Comparison of ENCODE assay signal across 9 cellular contexts in genomic region chr6:34526241-34526972, GRCh38. TPM values are rescaled to one million over a fixed set of nuclear protein-coding genes. Genes with fewer than 3 reads are reported as not detected.
DNase-seq lines count a peak whose midpoint lies in the region; ATAC-seq and TF ChIP-seq lines count a peak whose summit lies in the region.
"Had no signal": no experiment of that assay in that cellular context is flagged by ENCODE, and none has a peak within 500 bp of the region (broad histone marks: within the 10 kb centered on the region; RNA-seq: fewer than 3 reads in every experiment).

No MANE protein-coding gene starts in this region.

- H3K36me3 ChIP-seq in breast epithelium (no peaks in the 10 kb centered on the region), lower lobe of right lung (no peaks in the 10 kb centered on the region), thoracic aorta (no peaks in the 10 kb centered on the region)
- H3K36me3 ChIP-seq: pancreas had no signal

- TF ChIP-seq CTCF in breast epithelium (IDR thresholded peaks at IDR 0.05) (no peak), lower lobe of right lung (IDR thresholded peaks at IDR 0.05) (no peak), thoracic aorta (IDR thresholded peaks at IDR 0.05) (no peak)

- intact Hi-C loops in breast epithelium (cut with DNase I; ENCODE audit: low total_unique reads) (no loop called here), lower lobe of right lung (cut with DNase I) (no loop called here)

- no peaks in the 10 kb centered on the region for H3K27me3 ChIP-seq in breast epithelium
- H3K27me3 ChIP-seq in lower lobe of right lung (ENCODE audit: low read depth) = no peaks in the 10 kb centered on the region
- H3K27me3 ChIP-seq in thoracic aorta (replicated peaks; ENCODE audit: insufficient read depth) = no peaks in the 10 kb centered on the region
- H3K27me3 ChIP-seq: pancreas had no signal

- peak overlapping the region; percentile 26 to 29 for H3K27ac ChIP-seq in breast epithelium
- no peak overlapping the region for H3K27ac ChIP-seq in lower lobe of right lung
- H3K27ac ChIP-seq in thoracic aorta = peak overlapping the region; percentile 54 to 67
- H3K27ac ChIP-seq: epithelial cell of prostate, pancreas had no signal

- H3K4me3 ChIP-seq in Jurkat, Clone E6-1 (ENCODE audit: low read length) = peak overlapping the region; percentile 14
- H3K4me3 ChIP-seq in breast epithelium (peak overlapping the region; percentile 4 to 58 (median 39)), lower lobe of right lung (peak overlapping the region; percentile 34), thoracic aorta (peak overlapping the region; percentile 61)

- peaks cover 0 to 5% of the 10 kb centered on the region in 2 donors for H3K4me1 ChIP-seq in breast epithelium
- peaks cover 10% of the 10 kb centered on the region for H3K4me1 ChIP-seq in lower lobe of right lung
- peaks cover 4 to 10% of the 10 kb centered on the region in 2 donors for H3K4me1 ChIP-seq in thoracic aorta (ENCODE audit: control insufficient read depth in 1 of 2, low read depth in 2 of 2)

- TF ChIP-seq POLR2A in breast epithelium (IDR thresholded peaks at IDR 0.05) = no peak

- H3K9me3 ChIP-seq in breast epithelium (no peaks in the 10 kb centered on the region), lower lobe of right lung (no peaks in the 10 kb centered on the region), thoracic aorta (no peaks in the 10 kb centered on the region)
- H3K9me3 ChIP-seq: pancreas had no signal

- no peak for DNase-seq in Jurkat, Clone E6-1 (ENCODE audit: low read depth, low spot score)
- DNase-seq in breast epithelium (ENCODE audit: low spot score in 2 of 2) (no peak), lower lobe of right lung (peak; percentile 46), thoracic aorta (ENCODE audit: low spot score) (no peak), AG08396 (ENCODE audit: low spot score) (no peak), NCI-H524 (lab: John Stamatoyannopoulos, UW) (no peak), T-helper 9 cell (no peak)

- ATAC-seq in lower lobe of right lung (no peak), thoracic aorta (ENCODE audit: insufficient number of reproducible peaks, low FRiP score, low read depth) (no peak)

RNA-seq across cellular contexts. Expression of gene SPDEF, which starts 29.7 kb away (rescaled TPM):
- not detected for polyA plus RNA-seq in Jurkat, Clone E6-1 (2012; ENCODE audit: insufficient read depth, insufficient read length)
- total RNA-seq in breast epithelium (100 to 1,000 TPM in 1 of 3 donors, 10 to 100 TPM in 1, under 1 TPM in 1; 0.48 to 123 (median 89.0) TPM), lower lobe of right lung (3.5 TPM), thoracic aorta (not detected)
